Comparison of ENCODE assay signal across 1 cellular context in genomic region chr2:222796413-222797103, GRCh38.
TF ChIP-seq lines count a peak whose summit lies in the region.

No MANE protein-coding gene starts in this region.

TF ChIP-seq in HepG2, 621 proteins besides CTCF, POLR2A, EP300 and RAD21 (continued from another document and continues in another):
- TF ChIP-seq ZUFSP (CRISPR knock-in tag; IDR thresholded peaks at IDR 0.05; ENCODE audit: borderline replicate concordance) (no peak), ZNF577 (CRISPR knock-in tag; IDR thresholded peaks at IDR 0.05; ENCODE audit: borderline replicate concordance, low read depth) (no peak), RBM22 (optimal IDR thresholded peaks at IDR 0.05; ENCODE audit: low read length) (peak; percentile 50), GPN1 (CRISPR knock-in tag; IDR thresholded peaks at IDR 0.05; ENCODE audit: borderline replicate concordance) (no peak), ZBTB1 (CRISPR knock-in tag; IDR thresholded peaks at IDR 0.05; ENCODE audit: borderline replicate concordance) (no peak), ZNF597 (CRISPR knock-in tag; IDR thresholded peaks at IDR 0.05) (no peak), RBM39 (IDR thresholded peaks at IDR 0.05; ENCODE audit: low read depth, low read length, poor library complexity, severe bottlenecking) (no peak), ZNF609 (CRISPR knock-in tag; IDR thresholded peaks at IDR 0.05; ENCODE audit: borderline replicate concordance) (peak; percentile 99), CCAR2 (optimal IDR thresholded peaks at IDR 0.05; ENCODE audit: low read depth, low read length) (no peak), CBX2 (IDR thresholded peaks at IDR 0.05; ENCODE audit: low read depth, low read length) (no peak), CBX2 (CRISPR knock-in tag; IDR thresholded peaks at IDR 0.05; ENCODE audit: low read depth) (no peak), CBX1 (IDR thresholded peaks at IDR 0.05; ENCODE audit: low read depth) (no peak), MBD4 (IDR thresholded peaks at IDR 0.05; ENCODE audit: borderline replicate concordance, low read length) (peak; percentile 95; the same call in 1 of the 2 replicates), ETV5 (CRISPR knock-in tag; IDR thresholded peaks at IDR 0.05; ENCODE audit: borderline replicate concordance) (peak; percentile 98), ZFYVE20 (CRISPR knock-in tag; IDR thresholded peaks at IDR 0.05; ENCODE audit: borderline replicate concordance, low read depth) (no peak), RCOR2 (CRISPR knock-in tag; IDR thresholded peaks at IDR 0.05) (peak; percentile 94), RFXAP (CRISPR knock-in tag; IDR thresholded peaks at IDR 0.05; ENCODE audit: borderline replicate concordance) (peak; percentile 89; the same call in 1 of the 2 replicates), NFE2L2 (IDR thresholded peaks at IDR 0.05; ENCODE audit: low read length) (no peak), ATF7-NPFF (CRISPR knock-in tag; IDR thresholded peaks at IDR 0.05; ENCODE audit: low read depth) (no peak), ZNF275 (CRISPR knock-in tag; IDR thresholded peaks at IDR 0.05; ENCODE audit: borderline replicate concordance) (peak; percentile 65; the same call in 1 of the 2 replicates), KAT8 (CRISPR knock-in tag; IDR thresholded peaks at IDR 0.05) (peak; percentile 84), MED13 (CRISPR knock-in tag; IDR thresholded peaks at IDR 0.05) (peak; percentile 95), ZNF317 (CRISPR knock-in tag; IDR thresholded peaks at IDR 0.05) (peak; percentile 29; the same call in 1 of the 2 replicates), ZNF615 (CRISPR knock-in tag; IDR thresholded peaks at IDR 0.05; ENCODE audit: borderline replicate concordance) (peak; percentile 46; the same call in 1 of the 2 replicates), ZNF207 (IDR thresholded peaks at IDR 0.05; ENCODE audit: borderline replicate concordance) (no peak), HNRNPK (IDR thresholded peaks at IDR 0.05; ENCODE audit: low read depth, low read length, poor library complexity, severe bottlenecking) (no peak), CSRNP2 (CRISPR knock-in tag; conservative IDR thresholded peaks at IDR 0.05; ENCODE audit: low read depth) (no peak), MIER3 (CRISPR knock-in tag; IDR thresholded peaks at IDR 0.05; ENCODE audit: borderline replicate concordance) (peak; percentile 97), ZNF446 (CRISPR knock-in tag; IDR thresholded peaks at IDR 0.05) (no peak), RORA (CRISPR knock-in tag; IDR thresholded peaks at IDR 0.05) (no peak), THAP9 (CRISPR knock-in tag; IDR thresholded peaks at IDR 0.05; ENCODE audit: borderline replicate concordance) (0 out of 2 replicates have a peak, but pooled peaks have one; percentile 23), AGO1 (IDR thresholded peaks at IDR 0.05; ENCODE audit: low read depth, low read length, poor library complexity, severe bottlenecking) (no peak), ZNF326 (CRISPR knock-in tag; IDR thresholded peaks at IDR 0.05; ENCODE audit: borderline replicate concordance) (no peak), ZNF580 (CRISPR knock-in tag; IDR thresholded peaks at IDR 0.05; ENCODE audit: borderline replicate concordance, low read depth) (peak; percentile 88)
- TF ChIP-seq, protein P1, sequence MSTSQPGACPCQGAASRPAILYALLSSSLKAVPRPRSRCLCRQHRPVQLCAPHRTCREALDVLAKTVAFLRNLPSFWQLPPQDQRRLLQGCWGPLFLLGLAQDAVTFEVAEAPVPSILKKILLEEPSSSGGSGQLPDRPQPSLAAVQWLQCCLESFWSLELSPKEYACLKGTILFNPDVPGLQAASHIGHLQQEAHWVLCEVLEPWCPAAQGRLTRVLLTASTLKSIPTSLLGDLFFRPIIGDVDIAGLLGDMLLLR (CRISPR knock-in tag; IDR thresholded peaks at IDR 0.05), result no peak
- TF ChIP-seq, protein P2, sequence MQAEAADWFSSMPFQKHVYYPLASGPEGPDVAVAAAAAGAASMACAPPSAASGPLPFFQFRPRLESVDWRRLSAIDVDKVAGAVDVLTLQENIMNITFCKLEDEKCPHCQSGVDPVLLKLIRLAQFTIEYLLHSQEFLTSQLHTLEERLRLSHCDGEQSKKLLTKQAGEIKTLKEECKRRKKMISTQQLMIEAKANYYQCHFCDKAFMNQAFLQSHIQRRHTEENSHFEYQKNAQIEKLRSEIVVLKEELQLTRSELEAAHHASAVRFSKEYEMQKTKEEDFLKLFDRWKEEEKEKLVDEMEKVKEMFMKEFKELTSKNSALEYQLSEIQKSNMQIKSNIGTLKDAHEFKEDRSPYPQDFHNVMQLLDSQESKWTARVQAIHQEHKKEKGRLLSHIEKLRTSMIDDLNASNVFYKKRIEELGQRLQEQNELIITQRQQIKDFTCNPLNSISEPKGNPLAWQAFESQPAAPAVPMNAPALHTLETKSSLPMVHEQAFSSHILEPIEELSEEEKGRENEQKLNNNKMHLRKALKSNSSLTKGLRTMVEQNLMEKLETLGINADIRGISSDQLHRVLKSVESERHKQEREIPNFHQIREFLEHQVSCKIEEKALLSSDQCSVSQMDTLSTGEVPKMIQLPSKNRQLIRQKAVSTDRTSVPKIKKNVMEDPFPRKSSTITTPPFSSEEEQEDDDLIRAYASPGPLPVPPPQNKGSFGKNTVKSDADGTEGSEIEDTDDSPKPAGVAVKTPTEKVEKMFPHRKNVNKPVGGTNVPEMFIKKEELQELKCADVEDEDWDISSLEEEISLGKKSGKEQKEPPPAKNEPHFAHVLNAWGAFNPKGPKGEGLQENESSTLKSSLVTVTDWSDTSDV (CRISPR knock-in tag; IDR thresholded peaks at IDR 0.05), result no peak; the same call in 1 of the 2 replicates
- TF ChIP-seq, protein P3, sequence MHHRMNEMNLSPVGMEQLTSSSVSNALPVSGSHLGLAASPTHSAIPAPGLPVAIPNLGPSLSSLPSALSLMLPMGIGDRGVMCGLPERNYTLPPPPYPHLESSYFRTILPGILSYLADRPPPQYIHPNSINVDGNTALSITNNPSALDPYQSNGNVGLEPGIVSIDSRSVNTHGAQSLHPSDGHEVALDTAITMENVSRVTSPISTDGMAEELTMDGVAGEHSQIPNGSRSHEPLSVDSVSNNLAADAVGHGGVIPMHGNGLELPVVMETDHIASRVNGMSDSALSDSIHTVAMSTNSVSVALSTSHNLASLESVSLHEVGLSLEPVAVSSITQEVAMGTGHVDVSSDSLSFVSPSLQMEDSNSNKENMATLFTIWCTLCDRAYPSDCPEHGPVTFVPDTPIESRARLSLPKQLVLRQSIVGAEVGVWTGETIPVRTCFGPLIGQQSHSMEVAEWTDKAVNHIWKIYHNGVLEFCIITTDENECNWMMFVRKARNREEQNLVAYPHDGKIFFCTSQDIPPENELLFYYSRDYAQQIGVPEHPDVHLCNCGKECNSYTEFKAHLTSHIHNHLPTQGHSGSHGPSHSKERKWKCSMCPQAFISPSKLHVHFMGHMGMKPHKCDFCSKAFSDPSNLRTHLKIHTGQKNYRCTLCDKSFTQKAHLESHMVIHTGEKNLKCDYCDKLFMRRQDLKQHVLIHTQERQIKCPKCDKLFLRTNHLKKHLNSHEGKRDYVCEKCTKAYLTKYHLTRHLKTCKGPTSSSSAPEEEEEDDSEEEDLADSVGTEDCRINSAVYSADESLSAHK (CRISPR knock-in tag; IDR thresholded peaks at IDR 0.05; ENCODE audit: borderline replicate concordance), result peak; percentile 84; the same call in 1 of the 2 replicates
